Comparison of ENCODE assay signal across 1 cellular context in the genomic region with DNA sequence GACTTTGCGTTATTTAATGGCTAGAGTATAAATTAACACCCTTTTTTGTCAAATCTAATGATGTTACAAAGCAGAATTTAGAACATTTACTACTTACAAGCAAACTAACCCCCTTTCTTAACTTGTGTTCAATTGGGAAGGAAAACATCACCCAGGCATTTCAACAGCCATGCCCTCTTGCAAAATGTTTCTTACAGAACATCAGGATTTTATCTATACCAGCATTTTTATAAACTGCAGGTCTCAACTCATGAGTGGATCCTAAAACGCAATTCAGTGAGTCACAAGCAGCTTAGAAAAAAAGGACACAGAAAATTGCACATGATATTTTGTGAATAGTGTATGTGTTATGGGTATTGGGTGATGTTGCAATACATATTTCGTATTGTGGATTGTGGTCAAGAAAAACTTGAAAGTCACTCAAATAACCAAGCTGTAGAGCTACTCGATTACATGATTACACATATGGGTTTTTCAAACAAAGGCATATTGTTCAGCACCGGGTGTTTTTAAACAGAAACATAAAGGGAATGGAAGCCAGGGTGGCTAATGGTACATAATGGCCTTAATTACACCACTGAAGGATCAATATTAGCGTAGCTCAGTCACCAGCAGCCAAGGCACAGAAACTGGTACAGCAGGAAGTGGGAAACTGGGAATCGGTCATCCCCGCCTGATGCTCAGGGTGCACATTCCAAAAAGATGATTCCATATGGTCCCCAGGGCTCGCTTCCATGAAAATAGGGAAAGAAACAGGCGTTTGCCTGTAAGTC.
A peak's percentile ranks its signal among the peaks of the same experiment; 100 is the strongest.
TF ChIP-seq lines count a peak whose summit lies in the region.

No MANE protein-coding gene starts in this region.

TF ChIP-seq in HepG2, 621 proteins besides CTCF, POLR2A, EP300 and RAD21 (continued from another document and continues in another):
- TF ChIP-seq, protein P1, sequence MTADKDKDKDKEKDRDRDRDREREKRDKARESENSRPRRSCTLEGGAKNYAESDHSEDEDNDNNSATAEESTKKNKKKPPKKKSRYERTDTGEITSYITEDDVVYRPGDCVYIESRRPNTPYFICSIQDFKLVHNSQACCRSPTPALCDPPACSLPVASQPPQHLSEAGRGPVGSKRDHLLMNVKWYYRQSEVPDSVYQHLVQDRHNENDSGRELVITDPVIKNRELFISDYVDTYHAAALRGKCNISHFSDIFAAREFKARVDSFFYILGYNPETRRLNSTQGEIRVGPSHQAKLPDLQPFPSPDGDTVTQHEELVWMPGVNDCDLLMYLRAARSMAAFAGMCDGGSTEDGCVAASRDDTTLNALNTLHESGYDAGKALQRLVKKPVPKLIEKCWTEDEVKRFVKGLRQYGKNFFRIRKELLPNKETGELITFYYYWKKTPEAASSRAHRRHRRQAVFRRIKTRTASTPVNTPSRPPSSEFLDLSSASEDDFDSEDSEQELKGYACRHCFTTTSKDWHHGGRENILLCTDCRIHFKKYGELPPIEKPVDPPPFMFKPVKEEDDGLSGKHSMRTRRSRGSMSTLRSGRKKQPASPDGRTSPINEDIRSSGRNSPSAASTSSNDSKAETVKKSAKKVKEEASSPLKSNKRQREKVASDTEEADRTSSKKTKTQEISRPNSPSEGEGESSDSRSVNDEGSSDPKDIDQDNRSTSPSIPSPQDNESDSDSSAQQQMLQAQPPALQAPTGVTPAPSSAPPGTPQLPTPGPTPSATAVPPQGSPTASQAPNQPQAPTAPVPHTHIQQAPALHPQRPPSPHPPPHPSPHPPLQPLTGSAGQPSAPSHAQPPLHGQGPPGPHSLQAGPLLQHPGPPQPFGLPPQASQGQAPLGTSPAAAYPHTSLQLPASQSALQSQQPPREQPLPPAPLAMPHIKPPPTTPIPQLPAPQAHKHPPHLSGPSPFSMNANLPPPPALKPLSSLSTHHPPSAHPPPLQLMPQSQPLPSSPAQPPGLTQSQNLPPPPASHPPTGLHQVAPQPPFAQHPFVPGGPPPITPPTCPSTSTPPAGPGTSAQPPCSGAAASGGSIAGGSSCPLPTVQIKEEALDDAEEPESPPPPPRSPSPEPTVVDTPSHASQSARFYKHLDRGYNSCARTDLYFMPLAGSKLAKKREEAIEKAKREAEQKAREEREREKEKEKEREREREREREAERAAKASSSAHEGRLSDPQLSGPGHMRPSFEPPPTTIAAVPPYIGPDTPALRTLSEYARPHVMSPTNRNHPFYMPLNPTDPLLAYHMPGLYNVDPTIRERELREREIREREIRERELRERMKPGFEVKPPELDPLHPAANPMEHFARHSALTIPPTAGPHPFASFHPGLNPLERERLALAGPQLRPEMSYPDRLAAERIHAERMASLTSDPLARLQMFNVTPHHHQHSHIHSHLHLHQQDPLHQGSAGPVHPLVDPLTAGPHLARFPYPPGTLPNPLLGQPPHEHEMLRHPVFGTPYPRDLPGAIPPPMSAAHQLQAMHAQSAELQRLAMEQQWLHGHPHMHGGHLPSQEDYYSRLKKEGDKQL (CRISPR knock-in tag; IDR thresholded peaks at IDR 0.05; ENCODE audit: low read depth), result 0 out of 2 replicates have a peak, but pooled peaks have one; percentile 14
- TF ChIP-seq BCL6 (CRISPR knock-in tag; IDR thresholded peaks at IDR 0.05) (peak; percentile 69), AGO1 (IDR thresholded peaks at IDR 0.05; ENCODE audit: low read depth, low read length, poor library complexity, severe bottlenecking) (no peak), ZNF207 (IDR thresholded peaks at IDR 0.05; ENCODE audit: borderline replicate concordance) (no peak), ZMAT3 (CRISPR knock-in tag; conservative IDR thresholded peaks at IDR 0.05) (peak; percentile 69; the same call in 1 of the 2 replicates), SMC3 (IDR thresholded peaks at IDR 0.05; ENCODE audit: low read length) (peak; percentile 18; the same call in 1 of the 2 replicates), SOX13 (IDR thresholded peaks at IDR 0.05) (peak; percentile 52; the same call in 1 of the 2 replicates), SOX13 (CRISPR knock-in tag; conservative IDR thresholded peaks at IDR 0.05 in 1 of 2, IDR thresholded peaks at IDR 0.05 in 1 of 2) (peak in 1 of 2 experiments; percentile 88; a peak in 2 of 4 replicates), ZNF350 (CRISPR knock-in tag; IDR thresholded peaks at IDR 0.05; ENCODE audit: borderline replicate concordance, low read depth) (no peak), ZMYM2 (CRISPR knock-in tag; IDR thresholded peaks at IDR 0.05) (peak; percentile 19; the same call in 1 of the 2 replicates), SOX6 (IDR thresholded peaks at IDR 0.05) (no peak), SOX6 (CRISPR knock-in tag; IDR thresholded peaks at IDR 0.05) (peak; percentile 83; the same call in 1 of the 2 replicates), CEBPG (CRISPR knock-in tag; IDR thresholded peaks at IDR 0.05) (peak; percentile 85), ZNF343 (CRISPR knock-in tag; IDR thresholded peaks at IDR 0.05) (no peak), BRCA1 (CRISPR knock-in tag; IDR thresholded peaks at IDR 0.05) (no peak), NFIC (IDR thresholded peaks at IDR 0.05; ENCODE audit: low read length) (no peak; the same call in 1 of the 2 replicates), ZNF274 (CRISPR knock-in tag; IDR thresholded peaks at IDR 0.05) (no peak), SOX5 (CRISPR knock-in tag; IDR thresholded peaks at IDR 0.05; ENCODE audit: borderline replicate concordance) (peak; percentile 79), ZFP36L1 (CRISPR knock-in tag; IDR thresholded peaks at IDR 0.05) (no peak), MBNL3 (CRISPR knock-in tag; conservative IDR thresholded peaks at IDR 0.05) (no peak), ZNF598 (CRISPR knock-in tag; IDR thresholded peaks at IDR 0.05; ENCODE audit: borderline replicate concordance) (no peak; the same call in 1 of the 2 replicates), ZNF337 (CRISPR knock-in tag; IDR thresholded peaks at IDR 0.05; ENCODE audit: borderline replicate concordance, low read depth) (peak; percentile 45; the same call in 1 of the 2 replicates), NR2C2 (CRISPR knock-in tag; IDR thresholded peaks at IDR 0.05; ENCODE audit: borderline replicate concordance) (peak; percentile 35; the same call in 1 of the 2 replicates), ZNF260 (CRISPR knock-in tag; IDR thresholded peaks at IDR 0.05; ENCODE audit: borderline replicate concordance, low read depth) (no peak), ETV5 (CRISPR knock-in tag; IDR thresholded peaks at IDR 0.05; ENCODE audit: borderline replicate concordance) (peak; percentile 62), POGZ (CRISPR knock-in tag; IDR thresholded peaks at IDR 0.05) (0 out of 2 replicates have a peak, but pooled peaks have one; percentile 27), TCF7 (IDR thresholded peaks at IDR 0.05; ENCODE audit: low read depth) (peak; percentile 44; the same call in 1 of the 2 replicates), LCORL (IDR thresholded peaks at IDR 0.05) (no peak), LCORL (CRISPR knock-in tag; IDR thresholded peaks at IDR 0.05) (no peak), FOXJ3 (CRISPR knock-in tag; IDR thresholded peaks at IDR 0.05; ENCODE audit: borderline replicate concordance) (0 out of 2 replicates have a peak, but pooled peaks have one; percentile 10), ZNF605 (CRISPR knock-in tag; IDR thresholded peaks at IDR 0.05) (peak; percentile 61; the same call in 1 of the 2 replicates), U2AF2 (IDR thresholded peaks at IDR 0.05; ENCODE audit: low read depth, low read length) (no peak), FOXA3 (CRISPR knock-in tag; IDR thresholded peaks at IDR 0.05) (peak; percentile 50)
- TF ChIP-seq, protein P2, sequence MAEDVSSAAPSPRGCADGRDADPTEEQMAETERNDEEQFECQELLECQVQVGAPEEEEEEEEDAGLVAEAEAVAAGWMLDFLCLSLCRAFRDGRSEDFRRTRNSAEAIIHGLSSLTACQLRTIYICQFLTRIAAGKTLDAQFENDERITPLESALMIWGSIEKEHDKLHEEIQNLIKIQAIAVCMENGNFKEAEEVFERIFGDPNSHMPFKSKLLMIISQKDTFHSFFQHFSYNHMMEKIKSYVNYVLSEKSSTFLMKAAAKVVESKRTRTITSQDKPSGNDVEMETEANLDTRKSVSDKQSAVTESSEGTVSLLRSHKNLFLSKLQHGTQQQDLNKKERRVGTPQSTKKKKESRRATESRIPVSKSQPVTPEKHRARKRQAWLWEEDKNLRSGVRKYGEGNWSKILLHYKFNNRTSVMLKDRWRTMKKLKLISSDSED (CRISPR knock-in tag; IDR thresholded peaks at IDR 0.05), result 0 out of 2 replicates have a peak, but pooled peaks have one; percentile 11
- TF ChIP-seq, protein P3, sequence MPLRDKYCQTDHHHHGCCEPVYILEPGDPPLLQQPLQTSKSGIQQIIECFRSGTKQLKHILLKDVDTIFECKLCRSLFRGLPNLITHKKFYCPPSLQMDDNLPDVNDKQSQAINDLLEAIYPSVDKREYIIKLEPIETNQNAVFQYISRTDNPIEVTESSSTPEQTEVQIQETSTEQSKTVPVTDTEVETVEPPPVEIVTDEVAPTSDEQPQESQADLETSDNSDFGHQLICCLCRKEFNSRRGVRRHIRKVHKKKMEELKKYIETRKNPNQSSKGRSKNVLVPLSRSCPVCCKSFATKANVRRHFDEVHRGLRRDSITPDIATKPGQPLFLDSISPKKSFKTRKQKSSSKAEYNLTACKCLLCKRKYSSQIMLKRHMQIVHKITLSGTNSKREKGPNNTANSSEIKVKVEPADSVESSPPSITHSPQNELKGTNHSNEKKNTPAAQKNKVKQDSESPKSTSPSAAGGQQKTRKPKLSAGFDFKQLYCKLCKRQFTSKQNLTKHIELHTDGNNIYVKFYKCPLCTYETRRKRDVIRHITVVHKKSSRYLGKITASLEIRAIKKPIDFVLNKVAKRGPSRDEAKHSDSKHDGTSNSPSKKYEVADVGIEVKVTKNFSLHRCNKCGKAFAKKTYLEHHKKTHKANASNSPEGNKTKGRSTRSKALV (CRISPR knock-in tag; IDR thresholded peaks at IDR 0.05), result no peak
- TF ChIP-seq, protein P4, sequence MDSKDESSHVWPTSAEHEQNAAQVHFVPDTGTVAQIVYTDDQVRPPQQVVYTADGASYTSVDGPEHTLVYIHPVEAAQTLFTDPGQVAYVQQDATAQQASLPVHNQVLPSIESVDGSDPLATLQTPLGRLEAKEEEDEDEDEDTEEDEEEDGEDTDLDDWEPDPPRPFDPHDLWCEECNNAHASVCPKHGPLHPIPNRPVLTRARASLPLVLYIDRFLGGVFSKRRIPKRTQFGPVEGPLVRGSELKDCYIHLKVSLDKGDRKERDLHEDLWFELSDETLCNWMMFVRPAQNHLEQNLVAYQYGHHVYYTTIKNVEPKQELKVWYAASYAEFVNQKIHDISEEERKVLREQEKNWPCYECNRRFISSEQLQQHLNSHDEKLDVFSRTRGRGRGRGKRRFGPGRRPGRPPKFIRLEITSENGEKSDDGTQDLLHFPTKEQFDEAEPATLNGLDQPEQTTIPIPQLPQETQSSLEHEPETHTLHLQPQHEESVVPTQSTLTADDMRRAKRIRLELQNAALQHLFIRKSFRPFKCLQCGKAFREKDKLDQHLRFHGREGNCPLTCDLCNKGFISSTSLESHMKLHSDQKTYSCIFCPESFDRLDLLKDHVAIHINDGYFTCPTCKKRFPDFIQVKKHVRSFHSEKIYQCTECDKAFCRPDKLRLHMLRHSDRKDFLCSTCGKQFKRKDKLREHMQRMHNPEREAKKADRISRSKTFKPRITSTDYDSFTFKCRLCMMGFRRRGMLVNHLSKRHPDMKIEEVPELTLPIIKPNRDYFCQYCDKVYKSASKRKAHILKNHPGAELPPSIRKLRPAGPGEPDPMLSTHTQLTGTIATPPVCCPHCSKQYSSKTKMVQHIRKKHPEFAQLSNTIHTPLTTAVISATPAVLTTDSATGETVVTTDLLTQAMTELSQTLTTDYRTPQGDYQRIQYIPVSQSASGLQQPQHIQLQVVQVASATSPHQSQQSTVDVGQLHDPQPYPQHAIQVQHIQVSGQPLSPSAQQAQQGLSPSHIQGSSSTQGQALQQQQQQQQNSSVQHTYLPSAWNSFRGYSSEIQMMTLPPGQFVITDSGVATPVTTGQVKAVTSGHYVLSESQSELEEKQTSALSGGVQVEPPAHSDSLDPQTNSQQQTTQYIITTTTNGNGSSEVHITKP (CRISPR knock-in tag; IDR thresholded peaks at IDR 0.05; ENCODE audit: low read depth), result 0 out of 2 replicates have a peak, but pooled peaks have one; percentile 15
- TF ChIP-seq, protein P5, sequence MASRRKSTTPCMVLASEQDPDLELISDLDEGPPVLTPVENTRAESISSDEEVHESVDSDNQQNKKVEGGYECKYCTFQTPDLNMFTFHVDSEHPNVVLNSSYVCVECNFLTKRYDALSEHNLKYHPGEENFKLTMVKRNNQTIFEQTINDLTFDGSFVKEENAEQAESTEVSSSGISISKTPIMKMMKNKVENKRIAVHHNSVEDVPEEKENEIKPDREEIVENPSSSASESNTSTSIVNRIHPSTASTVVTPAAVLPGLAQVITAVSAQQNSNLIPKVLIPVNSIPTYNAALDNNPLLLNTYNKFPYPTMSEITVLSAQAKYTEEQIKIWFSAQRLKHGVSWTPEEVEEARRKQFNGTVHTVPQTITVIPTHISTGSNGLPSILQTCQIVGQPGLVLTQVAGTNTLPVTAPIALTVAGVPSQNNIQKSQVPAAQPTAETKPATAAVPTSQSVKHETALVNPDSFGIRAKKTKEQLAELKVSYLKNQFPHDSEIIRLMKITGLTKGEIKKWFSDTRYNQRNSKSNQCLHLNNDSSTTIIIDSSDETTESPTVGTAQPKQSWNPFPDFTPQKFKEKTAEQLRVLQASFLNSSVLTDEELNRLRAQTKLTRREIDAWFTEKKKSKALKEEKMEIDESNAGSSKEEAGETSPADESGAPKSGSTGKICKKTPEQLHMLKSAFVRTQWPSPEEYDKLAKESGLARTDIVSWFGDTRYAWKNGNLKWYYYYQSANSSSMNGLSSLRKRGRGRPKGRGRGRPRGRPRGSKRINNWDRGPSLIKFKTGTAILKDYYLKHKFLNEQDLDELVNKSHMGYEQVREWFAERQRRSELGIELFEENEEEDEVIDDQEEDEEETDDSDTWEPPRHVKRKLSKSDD (CRISPR knock-in tag; IDR thresholded peaks at IDR 0.05; ENCODE audit: low read depth), result no peak
- TF ChIP-seq, protein P6, sequence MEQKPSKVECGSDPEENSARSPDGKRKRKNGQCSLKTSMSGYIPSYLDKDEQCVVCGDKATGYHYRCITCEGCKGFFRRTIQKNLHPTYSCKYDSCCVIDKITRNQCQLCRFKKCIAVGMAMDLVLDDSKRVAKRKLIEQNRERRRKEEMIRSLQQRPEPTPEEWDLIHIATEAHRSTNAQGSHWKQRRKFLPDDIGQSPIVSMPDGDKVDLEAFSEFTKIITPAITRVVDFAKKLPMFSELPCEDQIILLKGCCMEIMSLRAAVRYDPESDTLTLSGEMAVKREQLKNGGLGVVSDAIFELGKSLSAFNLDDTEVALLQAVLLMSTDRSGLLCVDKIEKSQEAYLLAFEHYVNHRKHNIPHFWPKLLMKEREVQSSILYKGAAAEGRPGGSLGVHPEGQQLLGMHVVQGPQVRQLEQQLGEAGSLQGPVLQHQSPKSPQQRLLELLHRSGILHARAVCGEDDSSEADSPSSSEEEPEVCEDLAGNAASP (CRISPR knock-in tag; IDR thresholded peaks at IDR 0.05; ENCODE audit: borderline replicate concordance), result 0 out of 2 replicates have a peak, but pooled peaks have one; percentile 11
- TF ChIP-seq, protein P7, sequence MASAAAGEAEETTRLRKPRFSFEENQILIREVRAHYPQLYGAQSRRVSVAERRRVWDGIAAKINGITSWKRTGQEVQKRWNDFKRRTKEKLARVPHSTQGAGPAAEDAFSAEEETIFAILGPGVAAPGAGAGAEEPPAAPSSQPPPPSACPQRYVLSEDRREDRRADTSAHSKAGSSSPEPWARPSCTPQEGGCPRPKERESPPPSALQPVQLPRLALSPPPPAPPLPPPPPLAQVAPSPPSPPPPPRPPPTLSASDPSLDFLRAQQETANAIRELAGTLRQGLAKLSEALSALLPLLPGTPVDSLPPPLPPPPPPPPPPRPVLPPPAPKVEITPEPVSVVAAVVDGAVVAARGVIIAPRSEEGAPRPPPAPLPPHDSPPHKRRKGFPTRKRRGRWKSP (CRISPR knock-in tag; IDR thresholded peaks at IDR 0.05), result peak; percentile 37; the same call in 1 of the 2 replicates
